Comparison of ENCODE assay signal across 21 cellular contexts in the genomic region with DNA sequence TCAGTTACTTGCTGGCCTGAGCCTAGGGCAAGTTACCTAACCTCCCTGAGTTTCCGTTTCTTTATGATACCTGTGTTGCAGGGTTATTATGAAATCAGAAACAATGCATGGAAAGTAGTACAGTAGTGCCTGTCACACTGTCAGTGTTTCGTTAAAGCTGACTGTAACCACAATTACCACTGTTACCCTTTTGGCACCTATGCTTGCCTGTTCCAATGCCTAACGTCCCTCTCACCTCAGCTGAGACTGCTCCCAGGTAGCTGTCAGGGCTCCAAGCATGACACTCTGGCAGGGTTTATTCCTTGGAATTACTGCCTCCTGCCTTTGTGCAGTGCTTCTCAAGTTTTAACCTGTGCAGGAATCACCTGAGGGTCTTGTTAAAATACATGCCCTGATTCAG.
"Had no signal": no experiment of that assay in that cellular context is flagged by ENCODE, and none has a peak within 500 bp of the region (broad histone marks: within the 10 kb centered on the region; RNA-seq: fewer than 3 reads in every experiment).

No MANE protein-coding gene starts in this region.

- H3K4me3 ChIP-seq: coronary artery, left lung, vagina had no signal

- H3K4me1 Mint-ChIP-seq: activated B cell treated with CpG ODN at 0.5 μM for 24 hours, natural killer cell, T-helper 17 cell had no signal

- FAIRE-seq: astrocyte had no signal

- H3K27me3 Mint-ChIP-seq: activated CD4-positive, alpha-beta T cell treated with anti-CD3 and anti-CD28 coated beads for 36 hours; activated T-cell treated with anti-CD3 and anti-CD28 coated beads, Interleukin-2, amount 50 U/mL, for 24 hours; progenitor cell of endocrine pancreas; T-helper 17 cell had no signal

- H3K27me3 ChIP-seq: left lung, vagina had no signal

- H3K27ac Mint-ChIP-seq: activated B cell treated with CpG ODN at 0.5 μM for 24 hours; activated CD4-positive, alpha-beta T cell treated with anti-CD3 and anti-CD28 coated beads for 36 hours; activated naive CD4-positive, alpha-beta T cell treated with anti-CD3 and anti-CD28 coated beads, Interleukin-2, amount 50 U/mL, for 72 hours; activated T-cell treated with anti-CD3 and anti-CD28 coated beads, Interleukin-2, amount 50 U/mL, for 24 hours; activated T-helper 17 cell treated with anti-CD3 and anti-CD28 coated beads, Interleukin-2, amount 50 U/mL, for 72 hours; natural killer cell; progenitor cell of endocrine pancreas; T-helper 17 cell had no signal

- H3K4me3 Mint-ChIP-seq: activated B cell treated with CpG ODN at 0.5 μM for 24 hours; activated CD4-positive, alpha-beta T cell treated with anti-CD3 and anti-CD28 coated beads for 36 hours; activated T-cell treated with anti-CD3 and anti-CD28 coated beads, Interleukin-2, amount 50 U/mL, for 24 hours; activated T-helper 17 cell treated with anti-CD3 and anti-CD28 coated beads, Interleukin-2, amount 50 U/mL, for 72 hours; natural killer cell; T-helper 17 cell had no signal

- ATAC-seq: activated CD4-positive, alpha-beta T cell treated with anti-CD3 and anti-CD28 coated beads for 36 hours; activated T-helper 17 cell treated with anti-CD3 and anti-CD28 coated beads, Interleukin-2, amount 50 U/mL, for 72 hours; left lung; natural killer cell; T-helper 17 cell had no signal

- H3K9me3 ChIP-seq: vagina had no signal

- H3K36me3 ChIP-seq: left lung, vagina had no signal

- H3K36me3 Mint-ChIP-seq: natural killer cell had no signal

- H3K4me1 ChIP-seq: left lung had no signal

- DNase-seq: activated B cell treated with CpG ODN at 0.5 μM for 24 hours; activated CD4-positive, alpha-beta T cell treated with anti-CD3 and anti-CD28 coated beads for 36 hours; activated CD4-positive, alpha-beta T cell treated with anti-CD3 and anti-CD28 coated beads, Interleukin-2, amount 50 U/mL, for 4 hours; activated CD8-positive, alpha-beta memory T cell treated with anti-CD3 and anti-CD28 coated beads for 24 hours; activated CD8-positive, alpha-beta memory T cell treated with anti-CD3 and anti-CD28 coated beads, Interleukin-2, amount 50 U/mL, for 4 hours; activated T-cell treated with anti-CD3 and anti-CD28 coated beads, Interleukin-2, amount 50 U/mL, for 24 hours; cerebellar nuclear complex; erythroblast; foreskin melanocyte; left lung; midbrain; natural killer cell; retina; stimulated activated CD4-positive, alpha-beta T cell treated with anti-CD3 and anti-CD28 coated beads, Interleukin-4, amount 100 ng/mL, for 1 hour; T-helper 17 cell had no signal

- H3K27ac ChIP-seq: coronary artery, left lung, vagina had no signal

- H3K9me3 Mint-ChIP-seq: natural killer cell had no signal
